In the genomic region with DNA sequence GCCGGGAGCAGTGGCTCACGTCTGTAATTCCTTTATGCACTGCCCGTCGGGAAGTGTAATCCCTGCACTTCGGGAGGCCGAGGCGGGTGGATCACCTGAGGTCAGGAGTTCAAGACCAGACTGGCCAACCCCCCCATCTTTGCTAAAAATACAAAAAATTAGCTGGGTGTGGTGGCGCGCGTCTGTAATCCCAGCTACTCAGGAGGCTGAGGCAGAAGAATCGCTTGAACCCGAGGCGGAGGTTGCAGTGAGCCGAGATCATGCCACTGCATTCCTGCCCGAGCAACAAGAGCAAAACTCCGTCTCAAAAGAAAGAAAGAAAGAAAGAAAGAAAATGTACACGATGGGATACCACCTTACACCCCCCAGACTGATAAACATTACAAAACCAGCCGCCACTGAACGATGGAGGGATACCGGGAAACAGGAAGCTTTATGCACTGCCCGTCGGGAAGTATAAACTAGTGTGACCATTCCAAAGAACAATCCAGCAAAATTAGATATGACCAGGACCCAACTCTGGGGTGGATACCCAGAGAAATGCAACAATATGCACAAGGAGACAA, we compare ENCODE assay signal across 1 cellular context.
TF ChIP-seq lines count a peak whose summit lies in the region.

No MANE protein-coding gene starts in this region.

TF ChIP-seq in endothelial cell of umbilical vein, 7 proteins besides CTCF, POLR2A, EP300 and RAD21:
- TF ChIP-seq POLR2AphosphoS5 (IDR thresholded peaks at IDR 0.05; ENCODE audit: insufficient read depth, low read depth, low read length) (no peak), EZH2 (IDR thresholded peaks at IDR 0.05; ENCODE audit: borderline replicate concordance, low read depth, low read length, severe bottlenecking) (no peak), JUN (IDR thresholded peaks at IDR 0.05; ENCODE audit: borderline replicate concordance, insufficient read depth, insufficient read length, low read depth) (no peak), FOS (IDR thresholded peaks at IDR 0.05; ENCODE audit: borderline replicate concordance, insufficient read depth, low read length) (no peak), MAX (IDR thresholded peaks at IDR 0.05; ENCODE audit: insufficient read depth, insufficient read length) (no peak), GATA2 (IDR thresholded peaks at IDR 0.05; ENCODE audit: insufficient read depth, insufficient read length, low read depth, low read length) (no peak), MYC (IDR thresholded peaks at IDR 0.05; ENCODE audit: low read depth, low read length) (no peak)
